Comparison of ENCODE assay signal across 6 cellular contexts in the genomic region with DNA sequence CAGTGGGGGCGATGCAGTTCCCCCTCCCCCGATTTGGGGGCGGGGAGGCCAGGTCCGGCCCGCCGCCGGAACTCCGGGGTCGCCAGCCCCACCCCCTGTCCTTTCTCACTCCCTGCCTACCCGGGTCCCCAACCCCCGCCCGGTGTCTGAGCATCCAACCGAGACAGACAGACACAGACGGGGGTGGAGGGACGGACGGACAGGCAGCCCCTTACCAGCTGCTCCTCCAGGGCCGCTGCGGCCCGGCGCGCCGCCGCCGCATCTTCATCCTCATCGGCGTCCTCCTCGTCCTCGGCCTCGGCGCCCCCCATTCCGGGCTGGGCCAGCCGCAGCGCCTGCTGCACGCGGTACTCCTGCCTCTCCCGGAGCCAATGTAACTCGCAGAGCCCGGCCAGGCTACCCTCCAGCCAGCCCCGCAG. TPM values are rescaled to one million over a fixed set of nuclear protein-coding genes. Genes with fewer than 3 reads are reported as not detected.
DNase-seq lines count a peak whose midpoint lies in the region; ATAC-seq and TF ChIP-seq lines count a peak whose summit lies in the region.

No MANE protein-coding gene starts in this region.

- H3K27me3 Mint-ChIP-seq in activated T-cell treated with anti-CD3 and anti-CD28 coated beads, Interleukin-2, amount 50 U/mL, for 72 hours (ENCODE audit: low read depth), result peaks cover 34% of the 10 kb centered on the region

- peaks cover 33% of the 10 kb centered on the region for H3K4me1 Mint-ChIP-seq in activated T-cell treated with anti-CD3 and anti-CD28 coated beads, Interleukin-2, amount 50 U/mL, for 72 hours (ENCODE audit: low read depth)

- H3K36me3 ChIP-seq in skeletal muscle satellite cell (ENCODE audit: insufficient read depth, low read length), result no peaks in the 10 kb centered on the region

- DNase-seq in activated T-cell treated with anti-CD3 and anti-CD28 coated beads, Interleukin-2, amount 50 U/mL, for 72 hours, result no peak
- no peak for DNase-seq in activated T-cell treated with anti-CD3 and anti-CD28 coated beads, Interleukin-2, amount 50 U/mL, for 48 hours
- DNase-seq in epithelial cell of esophagus (ENCODE audit: low read depth) (no peak), superior temporal gyrus (ENCODE audit: extremely low spot score) (no peak), germinal center (ENCODE audit: low spot score) (no peak)

- H3K4me3 Mint-ChIP-seq in activated T-cell treated with anti-CD3 and anti-CD28 coated beads, Interleukin-2, amount 50 U/mL, for 72 hours, result peak overlapping the region; percentile 84 to 85

- no peak overlapping the region for H3K27ac Mint-ChIP-seq in activated T-cell treated with anti-CD3 and anti-CD28 coated beads, Interleukin-2, amount 50 U/mL, for 72 hours

- TF ChIP-seq CTCF in epithelial cell of esophagus (IDR thresholded peaks at IDR 0.05; ENCODE audit: insufficient read depth, low read depth, low read length, missing control alignments), result no peak

- peak overlapping the region; percentile 51 for H3K9ac ChIP-seq in skeletal muscle satellite cell (ENCODE audit: low read depth, low read length)

- H3K4me3 ChIP-seq in epithelial cell of esophagus (ENCODE audit: low read length) (peak overlapping the region; percentile 20), skeletal muscle satellite cell (ENCODE audit: low read length) (peak overlapping the region; percentile 71)

- peak in 1 of 2 donors; percentile 0 for ATAC-seq in activated T-cell treated with anti-CD3 and anti-CD28 coated beads, Interleukin-2, amount 50 U/mL, for 72 hours (replicated peaks in 1 of 2)

- H3K9me3 ChIP-seq in skeletal muscle satellite cell (replicated peaks; ENCODE audit: low read length), result no peaks in the 10 kb centered on the region

- no peaks in the 10 kb centered on the region for H3K9me3 Mint-ChIP-seq in activated T-cell treated with anti-CD3 and anti-CD28 coated beads, Interleukin-2, amount 50 U/mL, for 72 hours

- H3K4me2 ChIP-seq in skeletal muscle satellite cell (ENCODE audit: low read length), result peak overlapping the region; percentile 97

- H3K27me3 ChIP-seq in skeletal muscle satellite cell (ENCODE audit: control insufficient read depth, insufficient read depth, low read length), result peaks cover 31% of the 10 kb centered on the region

- no peaks in the 10 kb centered on the region for H3K36me3 Mint-ChIP-seq in activated T-cell treated with anti-CD3 and anti-CD28 coated beads, Interleukin-2, amount 50 U/mL, for 72 hours (ENCODE audit: insufficient read depth in 2 of 2)

- H3K4me1 ChIP-seq in skeletal muscle satellite cell (ENCODE audit: control insufficient read depth, insufficient read depth, low read length), result peaks cover 20% of the 10 kb centered on the region

RNA-seq across cellular contexts. Expression of gene DACT3, which starts 0.4 kb away (rescaled TPM):
- 1 to 10 TPM; 3.4 to 7.0 TPM for total RNA-seq in activated T-cell treated with anti-CD3 and anti-CD28 coated beads, Interleukin-2, amount 50 U/mL, for 72 hours
- total RNA-seq in skeletal muscle satellite cell (2012; rRNA removed), result 1.3 and 1.5 TPM in 2 replicates

RNA-seq across cellular contexts. Expression of gene GNG8, which starts 24.6 kb away (rescaled TPM):
- total RNA-seq in activated T-cell treated with anti-CD3 and anti-CD28 coated beads, Interleukin-2, amount 50 U/mL, for 72 hours, result 10 to 100 TPM; 24.8 to 29.5 TPM
- not detected in 2 replicates for total RNA-seq in skeletal muscle satellite cell (2012; rRNA removed)

RNA-seq across cellular contexts. Expression of gene PTGIR, which starts 35.7 kb away (rescaled TPM):
- 10 to 100 TPM; 32.4 to 47.1 TPM for total RNA-seq in activated T-cell treated with anti-CD3 and anti-CD28 coated beads, Interleukin-2, amount 50 U/mL, for 72 hours
- total RNA-seq in skeletal muscle satellite cell (2012; rRNA removed), result 4.1 and 5.0 TPM in 2 replicates

RNA-seq across cellular contexts. Expression of gene PRKD2, which starts 56.3 kb away (rescaled TPM):
- 10 to 100 TPM; 82.0 to 92.9 TPM for total RNA-seq in activated T-cell treated with anti-CD3 and anti-CD28 coated beads, Interleukin-2, amount 50 U/mL, for 72 hours
- 7.1 and 7.6 TPM in 2 replicates for total RNA-seq in skeletal muscle satellite cell (2012; rRNA removed)

RNA-seq across cellular contexts. Expression of gene CALM3, which starts 59.5 kb away (rescaled TPM):
- 100 to 1,000 TPM; 292 to 300 TPM for total RNA-seq in activated T-cell treated with anti-CD3 and anti-CD28 coated beads, Interleukin-2, amount 50 U/mL, for 72 hours
- 200 and 204 TPM in 2 replicates for total RNA-seq in skeletal muscle satellite cell (2012; rRNA removed)
